1 cellular context compared by ENCODE assay signal in genomic region chr4:56978750-56979303, GRCh38.
TF ChIP-seq lines count a peak whose summit lies in the region.

POLR2B (plus strand) TSS chr4:56978896; CDS start chr4:56978986, 90 bp downstream.

TF ChIP-seq in HepG2, 621 proteins besides CTCF, POLR2A, EP300 and RAD21 (continued from another document and continues in another):
- no peak for TF ChIP-seq SKIL (CRISPR knock-in tag; IDR thresholded peaks at IDR 0.05; ENCODE audit: borderline replicate concordance)
- no peak for TF ChIP-seq HMG20A (CRISPR knock-in tag; IDR thresholded peaks at IDR 0.05; ENCODE audit: borderline replicate concordance)
- TF ChIP-seq YEATS2 (CRISPR knock-in tag; IDR thresholded peaks at IDR 0.05; ENCODE audit: borderline replicate concordance): peak; percentile 73
- no peak for TF ChIP-seq JUND (CRISPR knock-in tag; IDR thresholded peaks at IDR 0.05)
- TF ChIP-seq CENPBD1 (CRISPR knock-in tag; IDR thresholded peaks at IDR 0.05; ENCODE audit: borderline replicate concordance, low read depth): no peak
- no peak for TF ChIP-seq ZNF484 (CRISPR knock-in tag; IDR thresholded peaks at IDR 0.05; ENCODE audit: borderline replicate concordance, low read depth)
- no peak for TF ChIP-seq MAZ (IDR thresholded peaks at IDR 0.05; ENCODE audit: borderline replicate concordance, low read depth, low read length)
- no peak for TF ChIP-seq MAZ (CRISPR knock-in tag; IDR thresholded peaks at IDR 0.05; ENCODE audit: low read depth)
- peak; percentile 80 for TF ChIP-seq PHF20 (CRISPR knock-in tag; IDR thresholded peaks at IDR 0.05)
- no peak for TF ChIP-seq ATF4 (CRISPR knock-in tag; IDR thresholded peaks at IDR 0.05)
- no peak for TF ChIP-seq FOXO4 (CRISPR knock-in tag; conservative IDR thresholded peaks at IDR 0.05)
- TF ChIP-seq ZNF891 (CRISPR knock-in tag; IDR thresholded peaks at IDR 0.05): no peak
- TF ChIP-seq ZNF589 (CRISPR knock-in tag; conservative IDR thresholded peaks at IDR 0.05): 0 out of 2 replicates have a peak, but pooled peaks have one; percentile 28
- TF ChIP-seq ZNF232 (CRISPR knock-in tag; IDR thresholded peaks at IDR 0.05; ENCODE audit: borderline replicate concordance): 0 out of 2 replicates have a peak, but pooled peaks have one; percentile 23
- TF ChIP-seq CBFB (CRISPR knock-in tag; IDR thresholded peaks at IDR 0.05): no peak
- no peak for TF ChIP-seq SRF (IDR thresholded peaks at IDR 0.05; ENCODE audit: low read depth, low read length)
- no peak for TF ChIP-seq SIN3B (IDR thresholded peaks at IDR 0.05; ENCODE audit: low read length)
- TF ChIP-seq ATF5 (CRISPR knock-in tag; IDR thresholded peaks at IDR 0.05; ENCODE audit: low read depth): no peak
- TF ChIP-seq NFATC3 (CRISPR knock-in tag; IDR thresholded peaks at IDR 0.05): 0 out of 2 replicates have a peak, but pooled peaks have one; percentile 48
- TF ChIP-seq ZNF678 (CRISPR knock-in tag; IDR thresholded peaks at IDR 0.05): 0 out of 2 replicates have a peak, but pooled peaks have one; percentile 65
- no peak for TF ChIP-seq TCF12 (IDR thresholded peaks at IDR 0.05)
- TF ChIP-seq TCF12 (CRISPR knock-in tag; IDR thresholded peaks at IDR 0.05): no peak
- no peak for TF ChIP-seq SNAPC4 (CRISPR knock-in tag; IDR thresholded peaks at IDR 0.05)
- TF ChIP-seq AGO2 (optimal IDR thresholded peaks at IDR 0.05; ENCODE audit: low read depth, low read length): no peak
- TF ChIP-seq IRF2 (CRISPR knock-in tag; IDR thresholded peaks at IDR 0.05): peak; percentile 31; the same call in 1 of the 2 replicates
- no peak for TF ChIP-seq ZNF296 (CRISPR knock-in tag; conservative IDR thresholded peaks at IDR 0.05)
- TF ChIP-seq SKI (IDR thresholded peaks at IDR 0.05; ENCODE audit: partially characterized antibody): no peak
- TF ChIP-seq MED1 (CRISPR knock-in tag; IDR thresholded peaks at IDR 0.05): peak; percentile 29; the same call in 1 of the 2 replicates
- TF ChIP-seq ZNF75D (CRISPR knock-in tag; IDR thresholded peaks at IDR 0.05; ENCODE audit: borderline replicate concordance): no peak
- 0 out of 2 replicates have a peak, but pooled peaks have one; percentile 41 for TF ChIP-seq ZNF572 (CRISPR knock-in tag; IDR thresholded peaks at IDR 0.05)
- TF ChIP-seq CBX5 (CRISPR knock-in tag; IDR thresholded peaks at IDR 0.05; ENCODE audit: borderline replicate concordance): no peak
- TF ChIP-seq ELK4 (CRISPR knock-in tag; IDR thresholded peaks at IDR 0.05; ENCODE audit: borderline replicate concordance): no peak
- no peak for TF ChIP-seq MIXL1 (CRISPR knock-in tag; IDR thresholded peaks at IDR 0.05)
- TF ChIP-seq MAX (IDR thresholded peaks at IDR 0.05): peak; percentile 63
- TF ChIP-seq ZNF775 (CRISPR knock-in tag; IDR thresholded peaks at IDR 0.05; ENCODE audit: borderline replicate concordance): no peak
- no peak; the same call in 1 of the 2 replicates for TF ChIP-seq TGIF2 (CRISPR knock-in tag; IDR thresholded peaks at IDR 0.05)
- TF ChIP-seq IKZF5 (CRISPR knock-in tag; IDR thresholded peaks at IDR 0.05): no peak; the same call in 1 of the 2 replicates
- no peak for TF ChIP-seq ZBTB34 (CRISPR knock-in tag; IDR thresholded peaks at IDR 0.05)
- TF ChIP-seq KDM4B (CRISPR knock-in tag; IDR thresholded peaks at IDR 0.05): no peak
- TF ChIP-seq AKAP8 (CRISPR knock-in tag; IDR thresholded peaks at IDR 0.05): no peak
- TF ChIP-seq ZFYVE20 (CRISPR knock-in tag; IDR thresholded peaks at IDR 0.05; ENCODE audit: borderline replicate concordance, low read depth): no peak
- TF ChIP-seq ZNF747 (CRISPR knock-in tag; IDR thresholded peaks at IDR 0.05; ENCODE audit: borderline replicate concordance): no peak
- TF ChIP-seq HOMEZ (CRISPR knock-in tag; IDR thresholded peaks at IDR 0.05; ENCODE audit: low read depth): no peak
- TF ChIP-seq KDM5A (IDR thresholded peaks at IDR 0.05; ENCODE audit: borderline replicate concordance, low read length): peak; percentile 47; the same call in 1 of the 2 replicates
- TF ChIP-seq ZNF276 (CRISPR knock-in tag; IDR thresholded peaks at IDR 0.05; ENCODE audit: low read depth): no peak
